20 cellular contexts compared by ENCODE assay signal in the genomic region with DNA sequence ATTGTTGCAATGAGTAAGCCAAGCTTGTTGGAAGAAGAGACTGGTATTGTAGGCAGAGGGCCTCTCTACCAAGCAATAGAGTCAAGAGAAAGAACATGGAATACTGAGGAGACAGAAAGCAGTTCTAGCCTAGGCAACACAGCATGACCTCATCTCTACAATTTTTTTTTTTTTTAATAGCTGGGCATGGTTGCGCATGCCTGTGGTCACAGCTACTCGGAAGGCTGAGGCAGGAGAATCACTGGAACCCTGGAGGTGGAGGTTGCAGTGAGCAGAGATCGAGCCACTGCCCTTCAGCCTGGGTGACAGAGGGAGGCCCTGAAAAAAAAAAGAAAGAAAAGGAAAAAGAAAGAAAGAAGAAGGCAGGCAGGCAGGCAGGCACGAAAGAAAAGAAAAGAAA. TPM values are rescaled to one million over a fixed set of nuclear protein-coding genes. Genes with fewer than 3 reads are reported as not detected.
DNase-seq lines count a peak whose midpoint lies in the region; ATAC-seq, FAIRE-seq and TF ChIP-seq lines count a peak whose summit lies in the region.
"Had no signal": no experiment of that assay in that cellular context is flagged by ENCODE, and none has a peak within 500 bp of the region (broad histone marks: within the 10 kb centered on the region; RNA-seq: fewer than 3 reads in every experiment).

No MANE protein-coding gene starts in this region.

- in situ Hi-C loops in Caki2 (cut with HindIII; ENCODE audit: low pct_unique_long_range_greater_than_20kb, low sequenced_read_pairs) = no loop called here

- no peak for ATAC-seq in T-helper 17 cell
- ATAC-seq in pancreas = no peak
- ATAC-seq: CD8-positive, alpha-beta T cell had no signal

- H3K27ac ChIP-seq in pancreas = no peak overlapping the region
- H3K27ac ChIP-seq: BLaER1 treated with 17β-estradiol and CSF1 and Interleukin-3, amounts not matched to agents 10 nM and 100 nM; PC-9; SJCRH30 had no signal

- H3K4me1 Mint-ChIP-seq in T-helper 17 cell = peaks cover 5% of the 10 kb centered on the region

- intact Hi-C loops in pancreas (cut with DNase I) = no loop called here

- no peak overlapping the region for H3K27ac Mint-ChIP-seq in T-helper 17 cell
- H3K27ac Mint-ChIP-seq: CD8-positive, alpha-beta T cell had no signal

- H3K36me3 Mint-ChIP-seq in T-helper 17 cell (ENCODE audit: low read depth) = no peaks in the 10 kb centered on the region

- no peaks in the 10 kb centered on the region for H3K27me3 ChIP-seq in pancreas
- H3K27me3 ChIP-seq: SJCRH30 had no signal

- H3K4me1 ChIP-seq in pancreas = peaks cover 0 to 8% (median 0%) of the 10 kb centered on the region in 3 donors
- H3K4me1 ChIP-seq: SJCRH30 had no signal

- DNase-seq in Caki2 (ENCODE audit: low read depth) = peak; percentile 4
- DNase-seq in HK-2 (ENCODE audit: unreplicated experiment) = peak; percentile 20
- DNase-seq in T-helper 17 cell = no peak
- peak; percentile 2 for DNase-seq in fibroblast of villous mesenchyme (ENCODE audit: low read depth)
- DNase-seq in NAMALWA (ENCODE audit: low spot score) = no peak
- no peak for DNase-seq in nucleus accumbens (lab: John Stamatoyannopoulos, UW)
- DNase-seq in 8988T = no peak
- DNase-seq in pancreas = no peak
- DNase-seq: CD8-positive, alpha-beta T cell; Kasumi-1; MM.1S; NCI-H1417; NCI-H187 treated with DMSO at 0.1 percent for 48 hours; NCI-H2227 treated with DMSO at 0.1 percent for 48 hours; NCI-H510A treated with DMSO at 0.1 percent for 48 hours; NCI-H774; PC-9; SJCRH30 had no signal

- no peak overlapping the region for H3K4me3 ChIP-seq in fibroblast of villous mesenchyme (ENCODE audit: low read depth, low read length)
- H3K4me3 ChIP-seq in pancreas = no peak overlapping the region
- H3K4me3 ChIP-seq: BLaER1 treated with 17β-estradiol and CSF1 and Interleukin-3, amounts not matched to agents 10 nM and 100 nM; PC-9; SJCRH30 had no signal

- H3K9me3 ChIP-seq in T-helper 17 cell (ENCODE audit: control insufficient read depth, low read length, poor library complexity, severe bottlenecking) (no peaks in the 10 kb centered on the region), pancreas (no peaks in the 10 kb centered on the region)
- H3K9me3 ChIP-seq: SJCRH30 had no signal

- FAIRE-seq in pancreas (lab: Jason Lieb, UNC) = no peak
- FAIRE-seq: H1 had no signal

- TF ChIP-seq CTCF in fibroblast of villous mesenchyme (IDR thresholded peaks at IDR 0.05; ENCODE audit: insufficient read depth, low read depth, low read length) (no peak), pancreas (IDR thresholded peaks at IDR 0.05) (no peak)

- H3K4me3 Mint-ChIP-seq in T-helper 17 cell = peak overlapping the region; percentile 36
- H3K4me3 Mint-ChIP-seq: CD8-positive, alpha-beta T cell had no signal

- no peaks in the 10 kb centered on the region for H3K27me3 Mint-ChIP-seq in T-helper 17 cell

- no peaks in the 10 kb centered on the region for H3K36me3 ChIP-seq in pancreas
- H3K36me3 ChIP-seq: SJCRH30 had no signal

- 83 to 89% methylated on average over 4 of the region's 4 CpGs for WGBS in pancreas, 2 donors

RNA-seq across cellular contexts. Expression of gene ZBTB33, which starts 11.7 kb away (rescaled TPM):
- 3.4 and 5.0 TPM in 2 replicates for total RNA-seq in Caki2 (2014; rRNA removed; shearing (Covaris generic); ENCODE audit: low replicate concordance)
- total RNA-seq in T-helper 17 cell (10 to 100 TPM; 20.5 to 21.5 TPM), fibroblast of villous mesenchyme (12.9 and 20.3 TPM in 2 replicates), pancreas (10 to 100 TPM in 1 of 6 donors, 1 to 10 TPM in 5; 5.1 to 12.0 (median 6.9) TPM)
- 1 to 10 TPM; 1.7 to 4.6 TPM for polyA plus RNA-seq in pancreas

Comparison
In these comparisons a context has a peak if more than half of its experiments do, and no peak if none do; other contexts are left out.
1. DNase-seq: peak in Caki2 (single experiment), HK-2 (single experiment) and fibroblast of villous mesenchyme (single experiment); none in T-helper 17 cell (0 of 3), NAMALWA (single experiment), nucleus accumbens (0 of 56), 8988T (single experiment) and pancreas (0 of 6).